ENCODE assay signal across 11 cellular contexts in genomic region chr2:16139663-16140610, GRCh38.
"Had no signal": no experiment of that assay in that cellular context is flagged by ENCODE, and none has a peak within 500 bp of the region (broad histone marks: within the 10 kb centered on the region; RNA-seq: fewer than 3 reads in every experiment).

No MANE protein-coding gene starts in this region.

- ATAC-seq: activated CD8-positive, alpha-beta memory T cell treated with anti-CD3 and anti-CD28 coated beads, Interleukin-2, amount 10 ng/mL, durations not matched to agents 7 days and 5 days; stimulated activated effector memory CD8-positive, alpha-beta T cell treated with anti-CD3 and anti-CD28 coated beads, Interleukin-12 subunit alpha, Interleukin-12 subunit beta, amount 100 ng/mL, for 72 hours had no signal

- DNase-seq: activated CD4-positive, alpha-beta T cell treated with anti-CD3 and anti-CD28 coated beads, Interleukin-2, amount 50 U/mL, for 4 hours; activated CD4-positive, CD25-positive, alpha-beta regulatory T cell; activated CD8-positive, alpha-beta memory T cell treated with anti-CD3 and anti-CD28 coated beads, Interleukin-2, amount 10 ng/mL, durations not matched to agents 7 days and 5 days; activated effector memory CD4-positive, alpha-beta T cell treated with anti-CD3 and anti-CD28 coated beads, Interleukin-2, amount 50 U/mL, for 16 hours; activated naive CD8-positive, alpha-beta T cell treated with anti-CD3 and anti-CD28 coated beads for 36 hours; activated T-cell treated with anti-CD3 and anti-CD28 coated beads, Interleukin-2, amount 50 U/mL, for 24 hours; aorta; transverse colon had no signal

- H3K36me3 ChIP-seq: right atrium auricular region, transverse colon had no signal

- H3K9me3 Mint-ChIP-seq: activated naive CD8-positive, alpha-beta T cell treated with anti-CD3 and anti-CD28 coated beads for 36 hours; activated T-cell treated with anti-CD3 and anti-CD28 coated beads, Interleukin-2, amount 50 U/mL, for 24 hours had no signal

- H3K4me3 Mint-ChIP-seq: activated CD8-positive, alpha-beta memory T cell treated with anti-CD3 and anti-CD28 coated beads, Interleukin-2, amount 10 ng/mL, durations not matched to agents 7 days and 5 days; activated naive CD8-positive, alpha-beta T cell treated with anti-CD3 and anti-CD28 coated beads for 36 hours; activated T-cell treated with anti-CD3 and anti-CD28 coated beads, Interleukin-2, amount 50 U/mL, for 24 hours; stimulated activated effector memory CD8-positive, alpha-beta T cell treated with anti-CD3 and anti-CD28 coated beads, Interleukin-12 subunit alpha, Interleukin-12 subunit beta, amount 100 ng/mL, for 72 hours had no signal

- H3K27me3 ChIP-seq: hepatocyte, right atrium auricular region, transverse colon had no signal

- H3K4me3 ChIP-seq: hepatocyte, right atrium auricular region, transverse colon had no signal

- H3K4me2 ChIP-seq: hepatocyte had no signal

- H3K9me3 ChIP-seq: right atrium auricular region, transverse colon had no signal

- H3K27ac Mint-ChIP-seq: activated CD8-positive, alpha-beta memory T cell treated with anti-CD3 and anti-CD28 coated beads, Interleukin-2, amount 10 ng/mL, durations not matched to agents 7 days and 5 days; activated naive CD8-positive, alpha-beta T cell treated with anti-CD3 and anti-CD28 coated beads for 36 hours; activated T-cell treated with anti-CD3 and anti-CD28 coated beads, Interleukin-2, amount 50 U/mL, for 24 hours; stimulated activated effector memory CD8-positive, alpha-beta T cell treated with anti-CD3 and anti-CD28 coated beads, Interleukin-12 subunit alpha, Interleukin-12 subunit beta, amount 100 ng/mL, for 72 hours had no signal

- H3K4me1 ChIP-seq: right atrium auricular region had no signal

- H3K4me1 Mint-ChIP-seq: activated CD8-positive, alpha-beta memory T cell treated with anti-CD3 and anti-CD28 coated beads, Interleukin-2, amount 10 ng/mL, durations not matched to agents 7 days and 5 days; activated naive CD8-positive, alpha-beta T cell treated with anti-CD3 and anti-CD28 coated beads for 36 hours; stimulated activated effector memory CD8-positive, alpha-beta T cell treated with anti-CD3 and anti-CD28 coated beads, Interleukin-12 subunit alpha, Interleukin-12 subunit beta, amount 100 ng/mL, for 72 hours had no signal

- H2AFZ ChIP-seq: hepatocyte had no signal

- H3K36me3 Mint-ChIP-seq: activated CD8-positive, alpha-beta memory T cell treated with anti-CD3 and anti-CD28 coated beads, Interleukin-2, amount 10 ng/mL, durations not matched to agents 7 days and 5 days; activated naive CD8-positive, alpha-beta T cell treated with anti-CD3 and anti-CD28 coated beads for 36 hours; stimulated activated effector memory CD8-positive, alpha-beta T cell treated with anti-CD3 and anti-CD28 coated beads, Interleukin-12 subunit alpha, Interleukin-12 subunit beta, amount 100 ng/mL, for 72 hours had no signal

- H3K27me3 Mint-ChIP-seq: activated CD8-positive, alpha-beta memory T cell treated with anti-CD3 and anti-CD28 coated beads, Interleukin-2, amount 10 ng/mL, durations not matched to agents 7 days and 5 days; activated naive CD8-positive, alpha-beta T cell treated with anti-CD3 and anti-CD28 coated beads for 36 hours had no signal

- H3K27ac ChIP-seq: hepatocyte, right atrium auricular region, transverse colon had no signal
